21 cellular contexts compared by ENCODE assay signal in genomic region chr12:121087467-121088207, GRCh38. TPM values are rescaled to one million over a fixed set of nuclear protein-coding genes. Genes with fewer than 3 reads are reported as not detected.
A peak's percentile ranks its signal among the peaks of the same experiment; 100 is the strongest.
DNase-seq lines count a peak whose midpoint lies in the region; ATAC-seq, FAIRE-seq and TF ChIP-seq lines count a peak whose summit lies in the region.
"Had no signal": no experiment of that assay in that cellular context is flagged by ENCODE, and none has a peak within 500 bp of the region (broad histone marks: within the 10 kb centered on the region; RNA-seq: fewer than 3 reads in every experiment).

No MANE protein-coding gene starts in this region.

- H3K4me3 Mint-ChIP-seq in T-helper 1 cell treated with Interleukin-12 subunit alpha and Interleukin-12 subunit beta and Interleukin-4 antibody, amounts not matched to agents 30 μg/mL and 1 μg/mL, for 36 hours: peak overlapping the region; percentile 30
- no peak overlapping the region for H3K4me3 Mint-ChIP-seq in osteocyte (ENCODE audit: unreplicated experiment)
- H3K4me3 Mint-ChIP-seq: activated naive CD8-positive, alpha-beta T cell; natural killer cell; stimulated activated memory B cell treated with anti-CD40 and anti-IgM and Interleukin-4, amounts not matched to agents 10 μg/mL and 1 μg/mL and 100 μg/mL, for 72 hours; T-helper 17 cell had no signal

- DNase-seq in T-helper 1 cell (no peak), GM13977 (ENCODE audit: low spot score) (peak; percentile 16), RPMI7951 (ENCODE audit: low read depth) (peak; percentile 8), osteocyte (ENCODE audit: extremely low spot score, unreplicated experiment) (peak; percentile 48), HTR-8/SVneo (ENCODE audit: insufficient read length, low spot score) (no peak), 8988T (no peak)
- DNase-seq: ACHN; activated CD4-positive, CD25-positive, alpha-beta regulatory T cell; brain microvascular endothelial cell; COR-L47; GDM1; KG1; lower lobe of right lung; natural killer cell; NCI-H1417 treated with DMSO at 0.1 percent for 48 hours; Right ventricle myocardium superior; T-helper 17 cell had no signal

- FAIRE-seq in HTR-8/SVneo (lab: Jason Lieb, UNC): no peak

- ATAC-seq in GM21576 (IDR thresholded peaks at IDR 0.05; ENCODE audit: unreplicated experiment): no peak
- ATAC-seq: lower lobe of right lung; natural killer cell; stimulated activated memory B cell treated with anti-CD40 and anti-IgM and Interleukin-4, amounts not matched to agents 10 μg/mL and 1 μg/mL and 100 μg/mL, for 72 hours; T-helper 17 cell had no signal

- H3K4me1 Mint-ChIP-seq in T-helper 1 cell treated with Interleukin-12 subunit alpha and Interleukin-12 subunit beta and Interleukin-4 antibody, amounts not matched to agents 30 μg/mL and 1 μg/mL, for 36 hours (ENCODE audit: low read depth): peaks cover 29% of the 10 kb centered on the region
- H3K4me1 Mint-ChIP-seq in osteocyte (ENCODE audit: unreplicated experiment): no peaks in the 10 kb centered on the region

- in situ Hi-C loops in GM13977 (cut with MboI; ENCODE audit: low pct_unique_long_range_greater_than_20kb, low sequenced_read_pairs, unreplicated experiment): no loop called here

- TF ChIP-seq CTCF in GM13977 (IDR thresholded peaks at IDR 0.05; ENCODE audit: extremely low read depth, insufficient read depth, missing control alignments) (no peak), osteocyte (IDR thresholded peaks at IDR 0.05) (no peak)

- H3K36me3 Mint-ChIP-seq in T-helper 1 cell treated with Interleukin-12 subunit alpha and Interleukin-12 subunit beta and Interleukin-4 antibody, amounts not matched to agents 30 μg/mL and 1 μg/mL, for 36 hours (ENCODE audit: low read depth): no peaks in the 10 kb centered on the region
- H3K36me3 Mint-ChIP-seq in osteocyte (ENCODE audit: unreplicated experiment): no peaks in the 10 kb centered on the region
- H3K36me3 Mint-ChIP-seq: activated naive CD8-positive, alpha-beta T cell; natural killer cell; stimulated activated memory B cell treated with anti-CD40 and anti-IgM and Interleukin-4, amounts not matched to agents 10 μg/mL and 1 μg/mL and 100 μg/mL, for 72 hours had no signal

- H3K9me3 Mint-ChIP-seq in T-helper 1 cell treated with Interleukin-12 subunit alpha and Interleukin-12 subunit beta and Interleukin-4 antibody, amounts not matched to agents 30 μg/mL and 1 μg/mL, for 36 hours: no peaks in the 10 kb centered on the region
- no peaks in the 10 kb centered on the region for H3K9me3 Mint-ChIP-seq in osteocyte (ENCODE audit: unreplicated experiment)
- H3K9me3 Mint-ChIP-seq: natural killer cell; stimulated activated memory B cell treated with anti-CD40 and anti-IgM and Interleukin-4, amounts not matched to agents 10 μg/mL and 1 μg/mL and 100 μg/mL, for 72 hours had no signal

- H3K27me3 Mint-ChIP-seq in T-helper 1 cell treated with Interleukin-12 subunit alpha and Interleukin-12 subunit beta and Interleukin-4 antibody, amounts not matched to agents 30 μg/mL and 1 μg/mL, for 36 hours (ENCODE audit: low read depth): peaks cover 12% of the 10 kb centered on the region
- peaks cover 36% of the 10 kb centered on the region for H3K27me3 Mint-ChIP-seq in osteocyte (ENCODE audit: unreplicated experiment)
- H3K27me3 Mint-ChIP-seq: activated naive CD8-positive, alpha-beta T cell; stimulated activated memory B cell treated with anti-CD40 and anti-IgM and Interleukin-4, amounts not matched to agents 10 μg/mL and 1 μg/mL and 100 μg/mL, for 72 hours; T-helper 17 cell had no signal

- H3K27ac Mint-ChIP-seq in T-helper 1 cell treated with Interleukin-12 subunit alpha and Interleukin-12 subunit beta and Interleukin-4 antibody, amounts not matched to agents 30 μg/mL and 1 μg/mL, for 36 hours: peak overlapping the region; percentile 45
- H3K27ac Mint-ChIP-seq in osteocyte (ENCODE audit: unreplicated experiment): no peak overlapping the region
- H3K27ac Mint-ChIP-seq: activated naive CD8-positive, alpha-beta T cell; stimulated activated memory B cell treated with anti-CD40 and anti-IgM and Interleukin-4, amounts not matched to agents 10 μg/mL and 1 μg/mL and 100 μg/mL, for 72 hours; T-helper 17 cell had no signal

RNA-seq across cellular contexts. Expression of gene P2RX7, which starts 45.0 kb away (rescaled TPM):
- total RNA-seq in RPMI7951 (2014; rRNA removed; shearing (Covaris generic)): 4.8 and 5.0 TPM in 2 replicates
- 0.08 and 0.30 TPM in 2 replicates for total RNA-seq in osteocyte

RNA-seq across cellular contexts. Expression of gene OASL, which starts 48.6 kb away (rescaled TPM):
- 2.9 and 3.0 TPM in 2 replicates for total RNA-seq in RPMI7951 (2014; rRNA removed; shearing (Covaris generic))
- total RNA-seq in osteocyte: 0.21 and 0.24 TPM in 2 replicates

Comparison
In these comparisons a context has a peak if more than half of its experiments do, and no peak if none do; other contexts are left out.
1. DNase-seq: peak in GM13977 (single experiment), RPMI7951 (single experiment) and osteocyte (single experiment); none in T-helper 1 cell (0 of 5), HTR-8/SVneo (single experiment) and 8988T (single experiment).